ENCODE assay signal across 23 cellular contexts in genomic region chr12:34626363-34627157, GRCh38.
DNase-seq lines count a peak whose midpoint lies in the region; ATAC-seq, FAIRE-seq and TF ChIP-seq lines count a peak whose summit lies in the region.
"Had no signal": no experiment of that assay in that cellular context is flagged by ENCODE, and none has a peak within 500 bp of the region (broad histone marks: within the 10 kb centered on the region; RNA-seq: fewer than 3 reads in every experiment).

No MANE protein-coding gene starts in this region.

- BruUV-seq in HepG2 (replicated peaks; lab: Mats Ljungman, UMichigan), result no TSS peak

- no peak overlapping the region for H3K4me2 ChIP-seq in HepG2 (ENCODE audit: low read depth, low read length)
- H3K4me2 ChIP-seq: A549; BLaER1 treated with 17β-estradiol and CSF1 and Interleukin-3, amounts not matched to agents 10 nM and 100 nM had no signal

- POLR2A ChIA-PET in HepG2 (lab: Yijun Ruan, JAX), result no interaction called here

- CTCF ChIA-PET in HepG2 (lab: Yijun Ruan, JAX; ENCODE audit: low intra/inter-chr PET ratio, low total read pairs), result interaction anchor here (1.4 kb wide), 1 partner anchor 501 kb away, joined by 5 read pairs; no protein-coding TSS in a partner anchor

- TF ChIP-seq POLR2A in HepG2 (IDR thresholded peaks at IDR 0.05; ENCODE audit: insufficient read depth in 1 of 2, low read depth in 2 of 2, low read length in 2 of 2) (no peak), right lobe of liver (IDR thresholded peaks at IDR 0.05) (no peak)

- TF ChIP-seq CTCF in liver (IDR thresholded peaks at IDR 0.05; ENCODE audit: low read depth, low read length, missing input control) (no peak), HepG2 (CRISPR knock-in tag; IDR thresholded peaks at IDR 0.05) (no peak), right lobe of liver (IDR thresholded peaks at IDR 0.05) (no peak)

- TF ChIP-seq EP300 in HepG2 (IDR thresholded peaks at IDR 0.05; ENCODE audit: low read depth in 2 of 2, low read length in 2 of 2) (no peak), HepG2 (CRISPR knock-in tag; IDR thresholded peaks at IDR 0.05; ENCODE audit: borderline replicate concordance) (no peak)

- in situ Hi-C loops in HepG2 (cut with HindIII; ENCODE audit: extremely low pct_ligation_motif_present, low pct_unique_long_range_greater_than_20kb), result loop anchor here (10.0 kb wide), 2 partner anchors 502 to 592 kb away; no protein-coding TSS in a partner anchor

- intact Hi-C loops in HepG2 (cut with micrococcal nuclease; ENCODE audit: unreplicated experiment) (no loop called here), right lobe of liver (cut with DNase I) (loop anchor here in 1 of 2 donors (10.0 kb wide), 1 partner anchor 502 kb away; no protein-coding TSS in a partner anchor)

- no peak overlapping the region for H2AFZ ChIP-seq in HepG2 (ENCODE audit: low read length)

- no peaks in the 10 kb centered on the region for H4K20me1 ChIP-seq in HepG2 (ENCODE audit: insufficient read depth, low read length)
- H4K20me1 ChIP-seq: BLaER1 treated with 17β-estradiol and CSF1 and Interleukin-3, amounts not matched to agents 10 nM and 100 nM had no signal

- WGBS in liver, result 39% methylated on average over 5 of the region's 5 CpGs
- 1% methylated on average over 5 of the region's 5 CpGs for WGBS in HepG2 (ENCODE audit: low lambda C conversion rate)
- WGBS in right lobe of liver (ENCODE audit: insufficient coverage, low coverage, low lambda C conversion rate, missing lambda C conversion rate), result 43% methylated on average over 3 of the region's 5 CpGs

- no peak for TF ChIP-seq RAD21 in liver (IDR thresholded peaks at IDR 0.05)
- no peak for TF ChIP-seq RAD21 in HepG2 (CRISPR knock-in tag; IDR thresholded peaks at IDR 0.05)

- no peaks in the 10 kb centered on the region for H3K79me2 ChIP-seq in HepG2 (ENCODE audit: insufficient read depth, low read length)

- H3K4me1 ChIP-seq in liver (ENCODE audit: control insufficient read depth in 4 of 4, insufficient read depth in 4 of 4, low read length in 3 of 4) (peaks cover 2 to 11% (median 9%) of the 10 kb centered on the region in 4 donors), HepG2 (ENCODE audit: insufficient read depth, low read length) (no peaks in the 10 kb centered on the region), right lobe of liver (peaks cover 0 to 7% (median 3%) of the 10 kb centered on the region in 4 donors)
- H3K4me1 ChIP-seq: A549; BLaER1 treated with 17β-estradiol and CSF1 and Interleukin-3, amounts not matched to agents 10 nM and 100 nM; Caco-2 had no signal

- no peak for DNase-seq in HepG2 (ENCODE audit: low spot score)
- DNase-seq in right lobe of liver, result no peak
- DNase-seq in DMS153 (lab: John Stamatoyannopoulos, UW), result no peak
- DNase-seq: AML-193; Caco-2; Calu3; CD4-positive, alpha-beta T cell; CD8-positive, alpha-beta T cell; DMS53; DMS79; DND-41; EL; GDM1 had no signal

- no peak for ATAC-seq in HepG2
- peak in 3 of 4 donors; percentile 49 to 84 (median 73) for ATAC-seq in right lobe of liver
- ATAC-seq in GM21786 (IDR thresholded peaks at IDR 0.05; ENCODE audit: unreplicated experiment), result no peak
- ATAC-seq: A549; CD8-positive, alpha-beta T cell; GM12878 had no signal

- H3K36me3 ChIP-seq in liver (ENCODE audit: control insufficient read depth in 4 of 4, insufficient read depth in 3 of 4, low read depth in 1 of 4, low read length in 3 of 4), result no peaks in the 10 kb centered on the region
- no peaks in the 10 kb centered on the region for H3K36me3 ChIP-seq in HepG2 (replicated peaks in 1 of 2; ENCODE audit: control insufficient read depth in 1 of 2, insufficient read depth in 2 of 2, low read length in 2 of 2)
- no peaks in the 10 kb centered on the region for H3K36me3 ChIP-seq in right lobe of liver
- H3K36me3 ChIP-seq: BLaER1 treated with 17β-estradiol and CSF1 and Interleukin-3, amounts not matched to agents 10 nM and 100 nM had no signal

- H3K9me3 ChIP-seq in liver (ENCODE audit: control insufficient read depth in 4 of 4, low read length in 3 of 4), result no peaks in the 10 kb centered on the region
- H3K9me3 ChIP-seq in HepG2 (ENCODE audit: low read length), result peaks cover 5% of the 10 kb centered on the region
- H3K9me3 ChIP-seq in right lobe of liver, result no peaks in the 10 kb centered on the region
- H3K9me3 ChIP-seq: A549 had no signal

- H3K27ac ChIP-seq in liver (ENCODE audit: low read depth in 1 of 2, low read length in 2 of 2), result no peak overlapping the region
- H3K27ac ChIP-seq in HepG2 (ENCODE audit: extremely low read length, insufficient read depth, low read length), result no peak overlapping the region
- H3K27ac ChIP-seq in right lobe of liver, result no peak overlapping the region
- H3K27ac ChIP-seq: 22Rv1; A549; BLaER1 treated with 17β-estradiol and CSF1 and Interleukin-3, amounts not matched to agents 10 nM and 100 nM; C4-2B had no signal

- H3K4me3 ChIP-seq in liver (ENCODE audit: low read depth in 1 of 3, low read length in 3 of 3) (no peak overlapping the region), HepG2 (replicated peaks in 1 of 3; ENCODE audit: insufficient read depth in 1 of 3, low read depth in 2 of 3, low read length in 3 of 3) (no peak overlapping the region), right lobe of liver (no peak overlapping the region)
- H3K4me3 ChIP-seq: A549; BLaER1 treated with 17β-estradiol and CSF1 and Interleukin-3, amounts not matched to agents 10 nM and 100 nM; GM12878 had no signal

- H3K27me3 ChIP-seq in liver (ENCODE audit: control insufficient read depth in 4 of 4, insufficient read depth in 4 of 4, low read length in 3 of 4) (no peaks in the 10 kb centered on the region), HepG2 (ENCODE audit: control insufficient read depth in 1 of 2, insufficient read depth in 2 of 2, low read length in 2 of 2) (no peaks in the 10 kb centered on the region), right lobe of liver (no peaks in the 10 kb centered on the region)
- H3K27me3 ChIP-seq: BLaER1 treated with 17β-estradiol and CSF1 and Interleukin-3, amounts not matched to agents 10 nM and 100 nM had no signal

- H3K9ac ChIP-seq in liver (ENCODE audit: low read depth in 1 of 2, low read length in 2 of 2) (no peak overlapping the region), HepG2 (ENCODE audit: insufficient read depth, low read depth, low read length) (no peak overlapping the region)
- H3K9ac ChIP-seq: BLaER1 treated with 17β-estradiol and CSF1 and Interleukin-3, amounts not matched to agents 10 nM and 100 nM had no signal

- no peak for FAIRE-seq in HepG2 (lab: Jason Lieb, UNC)
- FAIRE-seq: A549, D721Med, GM12878, GM12892, GM18507 had no signal

TF ChIP-seq in liver, 16 proteins besides CTCF, POLR2A, EP300 and RAD21:
- TF ChIP-seq FOXA1 (IDR thresholded peaks at IDR 0.05), result no peak
- TF ChIP-seq HNF4A (conservative IDR thresholded peaks at IDR 0.05), result peak; percentile 49 to 61
- peak; percentile 17 for TF ChIP-seq YY1 (IDR thresholded peaks at IDR 0.05)

TF ChIP-seq in HepG2, 621 proteins besides CTCF, POLR2A, EP300 and RAD21:
- no peak for TF ChIP-seq TEAD2 (CRISPR knock-in tag; IDR thresholded peaks at IDR 0.05)
- TF ChIP-seq ZUFSP (CRISPR knock-in tag; IDR thresholded peaks at IDR 0.05; ENCODE audit: borderline replicate concordance), result no peak
- TF ChIP-seq, protein P1, sequence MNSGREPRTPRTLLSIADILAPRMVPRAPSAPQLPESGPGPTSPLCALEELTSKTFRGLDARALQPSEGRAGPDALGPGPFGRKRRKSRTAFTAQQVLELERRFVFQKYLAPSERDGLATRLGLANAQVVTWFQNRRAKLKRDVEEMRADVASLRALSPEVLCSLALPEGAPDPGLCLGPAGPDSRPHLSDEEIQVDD (CRISPR knock-in tag; IDR thresholded peaks at IDR 0.05; ENCODE audit: borderline replicate concordance), result no peak
- TF ChIP-seq ZNF282 (IDR thresholded peaks at IDR 0.05; ENCODE audit: partially characterized antibody), result no peak
- TF ChIP-seq RFX1 (IDR thresholded peaks at IDR 0.05), result no peak
- TF ChIP-seq, protein P2, sequence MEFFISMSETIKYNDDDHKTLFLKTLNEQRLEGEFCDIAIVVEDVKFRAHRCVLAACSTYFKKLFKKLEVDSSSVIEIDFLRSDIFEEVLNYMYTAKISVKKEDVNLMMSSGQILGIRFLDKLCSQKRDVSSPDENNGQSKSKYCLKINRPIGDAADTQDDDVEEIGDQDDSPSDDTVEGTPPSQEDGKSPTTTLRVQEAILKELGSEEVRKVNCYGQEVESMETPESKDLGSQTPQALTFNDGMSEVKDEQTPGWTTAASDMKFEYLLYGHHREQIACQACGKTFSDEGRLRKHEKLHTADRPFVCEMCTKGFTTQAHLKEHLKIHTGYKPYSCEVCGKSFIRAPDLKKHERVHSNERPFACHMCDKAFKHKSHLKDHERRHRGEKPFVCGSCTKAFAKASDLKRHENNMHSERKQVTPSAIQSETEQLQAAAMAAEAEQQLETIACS (CRISPR knock-in tag; IDR thresholded peaks at IDR 0.05), result no peak
- no peak for TF ChIP-seq ZNF841 (CRISPR knock-in tag; IDR thresholded peaks at IDR 0.05; ENCODE audit: borderline replicate concordance)
- TF ChIP-seq ZNF124 (CRISPR knock-in tag; IDR thresholded peaks at IDR 0.05), result no peak

Comparison
In these comparisons a context has a peak if more than half of its experiments do, and no peak if none do; other contexts are left out.
1. ATAC-seq: peak in right lobe of liver (3 of 4); none in HepG2 (single experiment) and GM21786 (single experiment).